33 cellular contexts compared by ENCODE assay signal in genomic region chr18:52334896-52335295, GRCh38. TPM values are rescaled to one million over a fixed set of nuclear protein-coding genes. Genes with fewer than 3 reads are reported as not detected.
DNase-seq lines count a peak whose midpoint lies in the region; ATAC-seq and TF ChIP-seq lines count a peak whose summit lies in the region.
"Had no signal": no experiment of that assay in that cellular context is flagged by ENCODE, and none has a peak within 500 bp of the region (broad histone marks: within the 10 kb centered on the region; RNA-seq: fewer than 3 reads in every experiment).

No MANE protein-coding gene starts in this region.

- H3K9me3 ChIP-seq in SK-N-SH (no peaks in the 10 kb centered on the region), mesodermal cell (ENCODE audit: control insufficient read depth, low read length) (no peaks in the 10 kb centered on the region)
- H3K9me3 ChIP-seq: Caco-2, gastroesophageal sphincter, left lung, prostate gland, stomach, tibial artery had no signal

- no peaks in the 10 kb centered on the region; a peak in 1 of 4 replicates for H3K4me1 ChIP-seq in SK-N-SH (ENCODE audit: control insufficient read depth in 1 of 2, insufficient read depth in 2 of 2, low read depth in 1 of 2, low read length in 1 of 2)
- H3K4me1 ChIP-seq in mesodermal cell (ENCODE audit: control insufficient read depth, insufficient read depth, low read length, poor library complexity, severe bottlenecking), result peaks cover 5% of the 10 kb centered on the region
- H3K4me1 ChIP-seq: Caco-2, left lung, prostate gland had no signal

- 14% methylated on average over 1 of the region's 1 CpG for WGBS in SK-N-SH (ENCODE audit: low lambda C conversion rate)
- no CpG with 5 or more reads among the region's 1 CpG for WGBS in mesodermal cell (ENCODE audit: insufficient coverage in 2 of 2), 2 experiments

- H3K79me2 ChIP-seq in SK-N-SH (ENCODE audit: insufficient read depth), result no peaks in the 10 kb centered on the region

- no peaks in the 10 kb centered on the region for H4K20me1 ChIP-seq in SK-N-SH (ENCODE audit: insufficient read depth)

- peak overlapping the region in 1 of 2 experiments; percentile 45; a peak in 2 of 4 replicates for H3K27ac ChIP-seq in SK-N-SH (ENCODE audit: low read depth in 2 of 2, low read length in 1 of 2)
- H3K27ac ChIP-seq in mesodermal cell (ENCODE audit: low read depth, low read length, severe bottlenecking), result peak overlapping the region; percentile 56
- H3K27ac ChIP-seq: C4-2B, gastroesophageal sphincter, HL-60, left lung, prostate gland, stomach, tibial artery had no signal

- no peak overlapping the region for H3K4me2 ChIP-seq in SK-N-SH

- H3K36me3 ChIP-seq in SK-N-SH (replicated peaks in 1 of 2; ENCODE audit: control insufficient read depth in 1 of 2, insufficient read depth in 2 of 2, low read length in 1 of 2) (no peaks in the 10 kb centered on the region), mesodermal cell (ENCODE audit: control insufficient read depth, insufficient read depth, low read length) (no peaks in the 10 kb centered on the region)
- H3K36me3 ChIP-seq: gastroesophageal sphincter, left lung, prostate gland, stomach, tibial artery had no signal

- peaks cover 11% of the 10 kb centered on the region for H3F3A ChIP-seq in SK-N-SH (replicated peaks; ENCODE audit: insufficient read depth)

- H2AFZ ChIP-seq in SK-N-SH (ENCODE audit: low read depth), result no peak overlapping the region

- no peak overlapping the region for H3K4me3 Mint-ChIP-seq in T-cell
- H3K4me3 Mint-ChIP-seq: activated CD4-positive, alpha-beta memory T cell treated with anti-CD3 and anti-CD28 coated beads, Interleukin-2, amount 10 ng/mL, durations not matched to agents 7 days and 5 days; activated naive CD4-positive, alpha-beta T cell treated with anti-CD3 and anti-CD28 coated beads, Interleukin-2, amount 50 U/mL, for 24 hours; activated T-helper 17 cell treated with anti-CD3 and anti-CD28 coated beads, Interleukin-2, amount 50 U/mL, for 72 hours; HFFc6; immature natural killer cell; naive B cell; T-helper 17 cell had no signal

- H3K4me3 ChIP-seq in AG10803 (ENCODE audit: low read length) (no peak overlapping the region), SK-N-SH (ENCODE audit: low read depth in 2 of 2, low read length in 1 of 2) (no peak overlapping the region), epithelial cell of esophagus (ENCODE audit: low read length) (no peak overlapping the region), mesodermal cell (ENCODE audit: extremely low read depth, insufficient read depth, low read length, poor library complexity, severe bottlenecking) (no peak overlapping the region)
- H3K4me3 ChIP-seq: gastroesophageal sphincter, left lung, prostate gland, stomach, tibial artery had no signal

- H3K27me3 Mint-ChIP-seq in T-cell, result peaks cover 11 to 18% of the 10 kb centered on the region in 2 donors

- no peaks in the 10 kb centered on the region for H3K9me2 ChIP-seq in SK-N-SH

- no peak for TF ChIP-seq CTCF in AG10803 (conservative IDR thresholded peaks at IDR 0.05; ENCODE audit: low read length)
- TF ChIP-seq CTCF in SK-N-SH (IDR thresholded peaks at IDR 0.05), result no peak
- no peak for TF ChIP-seq CTCF in epithelial cell of esophagus (IDR thresholded peaks at IDR 0.05; ENCODE audit: insufficient read depth, low read depth, low read length, missing control alignments)

- no peaks in the 10 kb centered on the region for H3K36me3 Mint-ChIP-seq in T-cell
- H3K36me3 Mint-ChIP-seq: activated naive CD4-positive, alpha-beta T cell treated with anti-CD3 and anti-CD28 coated beads, Interleukin-2, amount 50 U/mL, for 24 hours; immature natural killer cell; naive B cell had no signal

- H3K9ac ChIP-seq in SK-N-SH, result no peak overlapping the region

- ATAC-seq in GM19035 (IDR thresholded peaks at IDR 0.05; ENCODE audit: unreplicated experiment) (no peak), T-cell (replicated peaks in 1 of 4) (no peak)
- ATAC-seq: activated T-helper 17 cell treated with anti-CD3 and anti-CD28 coated beads, Interleukin-2, amount 50 U/mL, for 72 hours; gastroesophageal sphincter; left lung; T-helper 17 cell had no signal

- no peaks in the 10 kb centered on the region for H3K27me3 ChIP-seq in SK-N-SH (ENCODE audit: insufficient read depth)

- no peak overlapping the region for H3K27ac Mint-ChIP-seq in T-cell
- H3K27ac Mint-ChIP-seq: activated CD4-positive, alpha-beta memory T cell treated with anti-CD3 and anti-CD28 coated beads, Interleukin-2, amount 10 ng/mL, durations not matched to agents 7 days and 5 days; activated naive CD4-positive, alpha-beta T cell treated with anti-CD3 and anti-CD28 coated beads, Interleukin-2, amount 50 U/mL, for 24 hours; activated T-helper 17 cell treated with anti-CD3 and anti-CD28 coated beads, Interleukin-2, amount 50 U/mL, for 72 hours; HFFc6; immature natural killer cell; naive B cell; T-helper 17 cell had no signal

- no peak for TF ChIP-seq EP300 in SK-N-SH (IDR thresholded peaks at IDR 0.05; ENCODE audit: borderline replicate concordance in 1 of 2, low read depth in 1 of 2, low read length in 1 of 2)

- CTCF ChIA-PET in SK-N-SH (lab: Yijun Ruan, JAX), result interaction anchor here (0.8 kb wide), 1 partner anchor 1792 kb away, joined by 3 read pairs; no protein-coding TSS in a partner anchor
- CTCF ChIA-PET in T-cell (lab: Charles Lee), result no interaction called here

- POLR2A ChIA-PET in SK-N-SH (lab: Yijun Ruan, JAX) (no interaction called here), T-cell (lab: Charles Lee) (interaction anchor here in 1 of 2 donors (0.6 kb wide), 1 partner anchor 18 kb away, joined by 3 read pairs; no protein-coding TSS in a partner anchor)

- no peak for TF ChIP-seq RAD21 in SK-N-SH (IDR thresholded peaks at IDR 0.05; ENCODE audit: low read length)

- H3K9me3 Mint-ChIP-seq in T-cell, result peaks cover 0 to 8% (median 0%) of the 10 kb centered on the region in 3 donors

- no peaks in the 10 kb centered on the region for H3K4me1 Mint-ChIP-seq in T-cell
- H3K4me1 Mint-ChIP-seq: activated CD4-positive, alpha-beta memory T cell treated with anti-CD3 and anti-CD28 coated beads, Interleukin-2, amount 10 ng/mL, durations not matched to agents 7 days and 5 days; activated naive CD4-positive, alpha-beta T cell treated with anti-CD3 and anti-CD28 coated beads, Interleukin-2, amount 50 U/mL, for 24 hours; activated T-helper 17 cell treated with anti-CD3 and anti-CD28 coated beads, Interleukin-2, amount 50 U/mL, for 72 hours; immature natural killer cell; naive B cell; T-helper 17 cell had no signal

- DNase-seq in AG10803 (ENCODE audit: low read depth), result peak; percentile 62
- DNase-seq in SK-N-SH, result no peak
- peak; percentile 49 for DNase-seq in epithelial cell of esophagus (ENCODE audit: low read depth)
- no peak for DNase-seq in T-cell
- no peak for DNase-seq in activated CD8-positive, alpha-beta memory T cell treated with anti-CD3 and anti-CD28 coated beads, Interleukin-2, amount 50 U/mL, for 48 hours
- DNase-seq: ACHN; activated CD4-positive, alpha-beta memory T cell treated with anti-CD3 and anti-CD28 coated beads, Interleukin-2, amount 10 ng/mL, durations not matched to agents 7 days and 5 days; activated CD4-positive, CD25-positive, alpha-beta regulatory T cell treated with anti-CD3 and anti-CD28 coated beads, Interleukin-2, amount 50 U/mL, for 72 hours; anterior cingulate cortex; Caco-2; DND-41; HFFc6; hypothalamus; immature natural killer cell; Karpas-422; left lung; naive B cell; NCI-H1694; NCI-H446 treated with DMSO at 0.1 percent for 48 hours; stimulated activated CD8-positive, alpha-beta memory T cell treated with anti-CD3 and anti-CD28 coated beads, Interleukin-4, amount 100 ng/mL, for 48 hours; stomach; T-helper 17 cell; tibial artery had no signal

TF ChIP-seq in SK-N-SH, 30 proteins besides CTCF, POLR2A, EP300 and RAD21:
- TF ChIP-seq PBX3 (IDR thresholded peaks at IDR 0.05) (peak; percentile 57), JUND (IDR thresholded peaks at IDR 0.05) (0 out of 2 replicates have a peak, but pooled peaks have one; percentile 12), TCF12 (IDR thresholded peaks at IDR 0.05) (peak; percentile 76), NRF1 (IDR thresholded peaks at IDR 0.05; ENCODE audit: low read depth, low read length) (no peak), IRF3 (IDR thresholded peaks at IDR 0.05; ENCODE audit: low read depth, low read length) (no peak)

RNA-seq across cellular contexts. Expression of gene DCC, which starts 5.1 kb away (rescaled TPM):
- 0.20 and 0.34 TPM in 2 replicates for polyA plus RNA-seq in SK-N-SH (2012; rRNA removed)
- polyA plus RNA-seq in SK-N-SH (2012; cell fraction: cytosol; rRNA removed), result 0.14 and 0.24 TPM in 2 replicates
- 0.07 and 0.08 TPM in 2 replicates for polyA plus RNA-seq in SK-N-SH (2012; cell fraction: nucleus; rRNA removed)
- polyA plus RNA-seq in mesodermal cell (2013, experiment 1 of 2), result 4.5 TPM
- polyA plus RNA-seq in mesodermal cell (2013, experiment 2 of 2), result 4.2 TPM
- not detected for total RNA-seq in T-cell
- total RNA-seq: activated CD4-positive, alpha-beta memory T cell treated with anti-CD3 and anti-CD28 coated beads, Interleukin-2, amount 10 ng/mL, durations not matched to agents 7 days and 5 days; activated T-helper 17 cell treated with anti-CD3 and anti-CD28 coated beads, Interleukin-2, amount 50 U/mL, for 72 hours; endothelial cell of umbilical vein; HFFc6; OCI-LY7; T-helper 17 cell had no signal
- polyA plus RNA-seq: endothelial cell of umbilical vein, immature natural killer cell, stomach had no signal

Comparison
In these comparisons a context has a peak if more than half of its experiments do, and no peak if none do; other contexts are left out.
1. DNase-seq: peak in AG10803 (single experiment) and epithelial cell of esophagus (single experiment); none in SK-N-SH (single experiment), T-cell (0 of 34) and activated CD8-positive, alpha-beta memory T cell treated with anti-CD3 and anti-CD28 coated beads, Interleukin-2, amount 50 U/mL, for 48 hours (single experiment).